ENCODE assay signal across 2 cellular contexts in genomic region chr4:28354874-28355273, GRCh38.
TF ChIP-seq lines count a peak whose summit lies in the region.

No MANE protein-coding gene starts in this region.

TF ChIP-seq in SK-N-SH, 30 proteins besides CTCF, POLR2A, EP300 and RAD21 (continued from another document):
- TF ChIP-seq ZBTB33 (IDR thresholded peaks at IDR 0.05; ENCODE audit: borderline replicate concordance, low read depth) = no peak
- TF ChIP-seq USF1 (IDR thresholded peaks at IDR 0.05; ENCODE audit: borderline replicate concordance, low read depth) = no peak
- no peak for TF ChIP-seq IRF3 (IDR thresholded peaks at IDR 0.05; ENCODE audit: low read depth, low read length)
- TF ChIP-seq GATA2 (CRISPR knock-in tag; IDR thresholded peaks at IDR 0.05) = no peak

TF ChIP-seq in SK-N-SH treated with all-trans-retinoic acid at 6 μM for 48 hours, 23 proteins besides CTCF, POLR2A, EP300 and RAD21 (continued from another document):
- TF ChIP-seq TSHZ2 (CRISPR knock-in tag; IDR thresholded peaks at IDR 0.05) (no peak), PPARA (CRISPR knock-in tag; IDR thresholded peaks at IDR 0.05; ENCODE audit: borderline replicate concordance) (no peak), RARB (CRISPR knock-in tag; IDR thresholded peaks at IDR 0.05) (no peak), ZNF70 (CRISPR knock-in tag; IDR thresholded peaks at IDR 0.05) (no peak), ESRRG (CRISPR knock-in tag; IDR thresholded peaks at IDR 0.05) (no peak)
